Comparison of ENCODE assay signal across 8 cellular contexts in genomic region chr15:87906444-87906843, GRCh38.
"Had no signal": no experiment of that assay in that cellular context is flagged by ENCODE, and none has a peak within 500 bp of the region (broad histone marks: within the 10 kb centered on the region; RNA-seq: fewer than 3 reads in every experiment).

No MANE protein-coding gene starts in this region.

- H3K9ac ChIP-seq: GM23248, KMS-11 had no signal

- H3K9me3 Mint-ChIP-seq: H9 had no signal

- H2AFZ ChIP-seq: GM23248 had no signal

- H3K27ac ChIP-seq: GM23248, KMS-11 had no signal

- H3K27ac Mint-ChIP-seq: H9 had no signal

- DNase-seq: GM23248, H9, HCEC 1CT, KBM-7 had no signal

- H3K4me3 Mint-ChIP-seq: H9 had no signal

- H3K4me2 ChIP-seq: KMS-11 had no signal

- H3K4me3 ChIP-seq: GM23248 had no signal

- FAIRE-seq: H1, H54, HTR-8/SVneo had no signal
